ENCODE assay signal across 1 cellular context in genomic region chr7:155506854-155507337, GRCh38.
TF ChIP-seq lines count a peak whose summit lies in the region.

No MANE protein-coding gene starts in this region.

TF ChIP-seq in HepG2, 621 proteins besides CTCF, POLR2A, EP300 and RAD21 (continued from another document):
- TF ChIP-seq ATF4 (CRISPR knock-in tag; IDR thresholded peaks at IDR 0.05) (peak in 1 of 2 experiments; percentile 87; a peak in 2 of 4 replicates), SCMH1 (CRISPR knock-in tag; IDR thresholded peaks at IDR 0.05; ENCODE audit: borderline replicate concordance) (peak; percentile 69; the same call in 1 of the 2 replicates), SNAPC2 (CRISPR knock-in tag; IDR thresholded peaks at IDR 0.05) (no peak), CBX2 (IDR thresholded peaks at IDR 0.05; ENCODE audit: low read depth, low read length) (0 out of 2 replicates have a peak, but pooled peaks have one; percentile 34), CBX2 (CRISPR knock-in tag; IDR thresholded peaks at IDR 0.05; ENCODE audit: low read depth) (no peak)
